ENCODE assay signal across 9 cellular contexts in the genomic region with DNA sequence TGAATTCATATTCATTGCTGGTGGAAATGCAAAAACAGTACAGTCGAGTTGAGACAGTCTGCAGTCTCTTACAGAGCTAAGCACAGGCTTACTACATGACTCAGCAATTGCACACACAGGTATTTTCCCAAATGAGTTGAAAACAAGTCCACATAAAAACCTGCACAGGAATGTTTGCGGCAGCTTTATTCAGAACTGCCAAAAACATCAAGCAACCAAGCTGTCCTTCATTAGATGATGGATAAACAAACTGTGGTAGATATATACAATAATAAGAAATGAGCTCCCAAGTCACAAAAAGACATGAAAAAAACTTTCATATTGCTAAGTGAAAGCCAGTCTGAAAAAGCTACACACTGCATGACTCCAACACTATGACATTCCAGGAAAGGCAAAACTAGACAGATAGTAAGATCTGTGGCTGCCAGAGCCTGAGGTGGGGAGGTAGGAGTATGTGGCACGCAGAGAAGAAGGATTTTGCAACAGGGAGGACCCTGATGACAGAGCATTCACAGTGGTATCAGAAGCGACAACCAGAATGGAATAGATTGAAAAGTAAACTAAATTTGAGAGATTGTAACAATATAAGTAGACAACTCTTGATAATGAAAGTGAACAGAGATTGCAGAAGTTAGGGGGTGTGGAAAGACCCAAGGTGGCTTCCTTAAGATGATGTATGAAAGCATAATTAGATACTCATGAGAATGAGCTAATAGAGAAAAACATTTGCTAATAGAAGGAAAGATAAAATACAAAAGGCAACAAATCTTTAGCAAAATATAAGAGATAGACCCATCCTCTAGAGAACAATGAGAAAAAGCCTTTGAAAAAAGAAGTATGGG. TPM values are rescaled to one million over a fixed set of nuclear protein-coding genes. Genes with fewer than 3 reads are reported as not detected.
A peak's percentile ranks its signal among the peaks of the same experiment; 100 is the strongest.
DNase-seq lines count a peak whose midpoint lies in the region; ATAC-seq, FAIRE-seq and TF ChIP-seq lines count a peak whose summit lies in the region.
"Had no signal": no experiment of that assay in that cellular context is flagged by ENCODE, and none has a peak within 500 bp of the region (broad histone marks: within the 10 kb centered on the region; RNA-seq: fewer than 3 reads in every experiment).

No MANE protein-coding gene starts in this region.

- DNase-seq in GM12891 (ENCODE audit: insufficient read length, low spot score) (no peak), LHCN-M2 (ENCODE audit: low read depth) (peak; percentile 24), epithelial cell of proximal tubule (ENCODE audit: low read depth) (peak; percentile 87), renal cortical epithelial cell (ENCODE audit: low read depth) (peak; percentile 98), lower leg skin (ENCODE audit: low spot score in 2 of 2) (no peak), NCI-H1694 (lab: John Stamatoyannopoulos, UW) (no peak), WTC11 (ENCODE audit: low spot score) (no peak)
- DNase-seq: ovary had no signal

- no peaks in the 10 kb centered on the region for H3K9me3 Mint-ChIP-seq in WTC11

- intact Hi-C loops in lower leg skin (cut with DNase I; ENCODE audit: low total_unique reads): no loop called here

- peak; percentile 81 for FAIRE-seq in GM12891 (lab: Jason Lieb, UNC)

- 46 to 52% methylated on average over 4 of the region's 4 CpGs for WGBS in lower leg skin, 2 donors

- H3K4me3 ChIP-seq in epithelial cell of proximal tubule (ENCODE audit: low read depth, low read length): peak overlapping the region; percentile 34
- H3K4me3 ChIP-seq in lower leg skin (ENCODE audit: low read depth, poor library complexity, severe bottlenecking): no peak overlapping the region
- H3K4me3 ChIP-seq: ovary had no signal

- no peak overlapping the region for H3K4me3 Mint-ChIP-seq in WTC11

- ATAC-seq in WTC11 (no peak), HG02840 (IDR thresholded peaks at IDR 0.05; ENCODE audit: low FRiP score, unreplicated experiment) (no peak)

- no peaks in the 10 kb centered on the region for H3K36me3 Mint-ChIP-seq in WTC11

- H3K4me1 Mint-ChIP-seq in WTC11: peaks cover 15% of the 10 kb centered on the region

- H3K27ac Mint-ChIP-seq in WTC11: no peak overlapping the region

- CTCF ChIA-PET in WTC11 (lab: Charles Lee): interaction anchor here (0.6 kb wide), 1 partner anchor 15 kb away, joined by 3 read pairs; no protein-coding TSS in a partner anchor

- POLR2A ChIA-PET in WTC11 (lab: Charles Lee): no interaction called here

- no peak for TF ChIP-seq POLR2A in GM12891 (IDR thresholded peaks at IDR 0.05; ENCODE audit: low read depth, low read length)
- TF ChIP-seq POLR2A in lower leg skin (IDR thresholded peaks at IDR 0.05): no peak

- TF ChIP-seq CTCF in epithelial cell of proximal tubule (conservative IDR thresholded peaks at IDR 0.05; ENCODE audit: low read depth, low read length) (no peak), lower leg skin (IDR thresholded peaks at IDR 0.05) (no peak), WTC11 (IDR thresholded peaks at IDR 0.05) (no peak)

- no peaks in the 10 kb centered on the region for H3K27me3 Mint-ChIP-seq in WTC11 (ENCODE audit: low read depth)

TF ChIP-seq in GM12891, 5 proteins besides CTCF, POLR2A, EP300 and RAD21:
- TF ChIP-seq POU2F2 (IDR thresholded peaks at IDR 0.05; ENCODE audit: low read depth, low read length) (no peak), POLR2AphosphoS5 (IDR thresholded peaks at IDR 0.05; ENCODE audit: low read depth, low read length) (no peak), PAX5 (IDR thresholded peaks at IDR 0.05; ENCODE audit: insufficient read depth, low read length, severe bottlenecking) (no peak), SPI1 (IDR thresholded peaks at IDR 0.05; ENCODE audit: low read depth, low read length) (no peak), TAF1 (IDR thresholded peaks at IDR 0.05; ENCODE audit: low read depth, low read length) (no peak)

TF ChIP-seq in WTC11, 78 proteins besides CTCF, POLR2A, EP300 and RAD21:
- TF ChIP-seq ZNF232 (CRISPR knock-in tag; IDR thresholded peaks at IDR 0.05) (no peak), ATF1 (CRISPR knock-in tag; IDR thresholded peaks at IDR 0.05) (no peak), HMGA2 (CRISPR knock-in tag; IDR thresholded peaks at IDR 0.05) (no peak)
- TF ChIP-seq, protein P1, sequence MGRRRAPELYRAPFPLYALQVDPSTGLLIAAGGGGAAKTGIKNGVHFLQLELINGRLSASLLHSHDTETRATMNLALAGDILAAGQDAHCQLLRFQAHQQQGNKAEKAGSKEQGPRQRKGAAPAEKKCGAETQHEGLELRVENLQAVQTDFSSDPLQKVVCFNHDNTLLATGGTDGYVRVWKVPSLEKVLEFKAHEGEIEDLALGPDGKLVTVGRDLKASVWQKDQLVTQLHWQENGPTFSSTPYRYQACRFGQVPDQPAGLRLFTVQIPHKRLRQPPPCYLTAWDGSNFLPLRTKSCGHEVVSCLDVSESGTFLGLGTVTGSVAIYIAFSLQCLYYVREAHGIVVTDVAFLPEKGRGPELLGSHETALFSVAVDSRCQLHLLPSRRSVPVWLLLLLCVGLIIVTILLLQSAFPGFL (CRISPR knock-in tag; IDR thresholded peaks at IDR 0.05; ENCODE audit: borderline replicate concordance): no peak

RNA-seq across cellular contexts. Expression of gene TSC22D1, which starts 52.7 kb away (rescaled TPM):
- 1.7 TPM for polyA plus RNA-seq in GM12891 (2012; ENCODE audit: low read depth, missing spikeins)
- total RNA-seq in LHCN-M2 (2014; rRNA removed) (39.6 and 44.7 TPM in 2 replicates), epithelial cell of proximal tubule (34.2 and 38.3 TPM in 2 replicates), renal cortical epithelial cell (76.4 and 259 TPM in 2 replicates), lower leg skin (10 to 100 TPM; 60.0 to 78.8 (median 69.3) TPM), WTC11 (2021) (72.5 to 88.8 TPM (median 82.2 TPM) in 3 replicates)
- polyA plus RNA-seq in LHCN-M2 (2012): 23.8 TPM

Comparison
In these comparisons a context has a peak if more than half of its experiments do, and no peak if none do; other contexts are left out.
1. DNase-seq: peak in LHCN-M2 (single experiment), epithelial cell of proximal tubule (single experiment) and renal cortical epithelial cell (single experiment); none in GM12891 (single experiment), lower leg skin (0 of 2), NCI-H1694 (single experiment) and WTC11 (single experiment).